ENCODE assay signal across 8 cellular contexts in the genomic region with DNA sequence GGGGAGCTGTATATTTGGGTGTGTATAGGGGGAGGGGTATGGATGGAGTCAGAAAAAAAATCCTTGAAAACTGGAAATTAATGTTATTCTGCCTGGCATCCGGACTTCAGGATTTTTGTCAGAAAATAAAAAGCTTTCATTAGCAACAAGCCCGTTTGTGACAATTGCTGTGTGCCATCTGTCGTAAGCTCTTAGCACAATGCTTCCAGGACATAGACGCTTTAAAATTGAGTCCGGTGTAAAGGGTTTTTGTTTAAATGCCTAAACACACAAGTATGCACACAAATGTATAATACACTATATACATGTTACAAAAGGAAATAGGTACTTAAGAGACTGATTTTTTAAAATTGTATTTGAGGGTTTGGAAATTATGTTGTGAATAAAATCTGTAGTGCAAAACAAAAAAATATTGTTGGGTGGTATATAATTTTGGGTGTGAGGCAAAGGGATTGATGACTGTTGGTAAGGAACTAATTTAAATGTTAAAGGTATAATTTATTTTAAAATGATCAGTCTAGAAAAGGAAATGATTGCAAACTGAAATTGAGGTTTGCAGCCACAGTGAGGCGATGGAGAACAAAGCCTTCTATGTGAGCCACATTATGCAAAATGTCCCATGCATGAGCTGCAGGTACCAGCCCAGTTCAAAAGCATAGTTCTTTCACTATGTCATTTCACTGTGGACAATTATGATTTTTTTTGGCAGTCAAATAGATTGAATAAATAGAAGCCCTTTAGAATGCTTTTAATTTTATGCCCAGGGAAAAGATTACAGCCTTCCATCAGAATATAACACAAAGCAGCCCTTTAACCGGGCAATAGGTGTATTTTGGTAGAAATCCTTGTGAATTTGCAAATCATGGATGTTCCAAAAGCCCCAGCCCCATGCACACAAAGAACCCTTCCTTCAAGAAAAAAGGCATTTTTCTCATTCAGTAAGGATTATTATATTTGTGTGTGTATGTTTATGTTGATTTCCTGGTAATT. TPM values are rescaled to one million over a fixed set of nuclear protein-coding genes. Genes with fewer than 3 reads are reported as not detected.
A peak's percentile ranks its signal among the peaks of the same experiment; 100 is the strongest.
DNase-seq lines count a peak whose midpoint lies in the region; ATAC-seq and TF ChIP-seq lines count a peak whose summit lies in the region.

No MANE protein-coding gene starts in this region.

- no peak overlapping the region for H4K5ac ChIP-seq in mesendoderm (ENCODE audit: low read length)

- no peak overlapping the region for H3K4ac ChIP-seq in mesendoderm (ENCODE audit: low read depth, low read length)

- H3K36me3 ChIP-seq in mesendoderm (ENCODE audit: control insufficient read depth, insufficient read depth, low read length) = no peaks in the 10 kb centered on the region

- no peaks in the 10 kb centered on the region for H3K27me3 ChIP-seq in mesendoderm (ENCODE audit: insufficient read depth, low read length, poor library complexity)

- H3K4me2 ChIP-seq in mesendoderm (ENCODE audit: low read length) = no peak overlapping the region

- no peaks in the 10 kb centered on the region for H3K79me2 ChIP-seq in mesendoderm (ENCODE audit: control insufficient read depth, insufficient read depth, low read length)

- no peak overlapping the region for H3K18ac ChIP-seq in mesendoderm (ENCODE audit: low read length)

- H2AK5ac ChIP-seq in mesendoderm (ENCODE audit: low read length) = no peak overlapping the region

- DNase-seq in AG08396 (ENCODE audit: low spot score) (peak; percentile 62), NCI-H748 (lab: John Stamatoyannopoulos, UW; ENCODE audit: unreplicated experiment) (peak; percentile 83), cerebellum (ENCODE audit: low spot score) (peak; percentile 61), mesendoderm (peak; percentile 73), ureter (ENCODE audit: low spot score) (no peak), 8988T (no peak)

- TF ChIP-seq CTCF in GM12872 (IDR thresholded peaks at IDR 0.05; ENCODE audit: insufficient read depth, low read depth, low read length) = peak; percentile 52

- H3K56ac ChIP-seq in mesendoderm (ENCODE audit: low read length) = no peak overlapping the region

- no peak overlapping the region for H2BK120ac ChIP-seq in mesendoderm (ENCODE audit: low read depth, low read length)

- no peak overlapping the region for H3K27ac ChIP-seq in mesendoderm (ENCODE audit: low read depth, low read length)

- H3K79me1 ChIP-seq in mesendoderm (ENCODE audit: low read length) = no peaks in the 10 kb centered on the region

- H3K4me1 ChIP-seq in mesendoderm (ENCODE audit: control insufficient read depth, low read depth, low read length) = no peaks in the 10 kb centered on the region

- H2BK15ac ChIP-seq in mesendoderm (replicated peaks; ENCODE audit: low read depth) = no peak overlapping the region

- H4K8ac ChIP-seq in mesendoderm (ENCODE audit: low read depth, low read length) = no peak overlapping the region

- no CpG with 5 or more reads among the region's 7 CpGs for WGBS in mesendoderm (ENCODE audit: extremely low coverage, insufficient coverage, low lambda C conversion rate)

- H3K23ac ChIP-seq in mesendoderm (ENCODE audit: low read length) = no peak overlapping the region

- ATAC-seq in HG03571 (IDR thresholded peaks at IDR 0.05; ENCODE audit: unreplicated experiment) = peak; percentile 30

- no peak overlapping the region for H3K4me3 ChIP-seq in mesendoderm (ENCODE audit: low read length)

- no peak overlapping the region for H2BK5ac ChIP-seq in mesendoderm (ENCODE audit: low read length)

- H3K9ac ChIP-seq in mesendoderm (ENCODE audit: low read length) = no peak overlapping the region

RNA-seq across cellular contexts. Expression of a gene that starts 1.5 kb away (rescaled TPM):
- total RNA-seq in cerebellum (502 TPM), ureter (3.0 TPM)
- 0.81 TPM for polyA plus RNA-seq in mesendoderm (2013, experiment 1 of 2)
- polyA plus RNA-seq in mesendoderm (2013, experiment 2 of 2) = 1.1 TPM

Comparison
In these comparisons a context has a peak if more than half of its experiments do, and no peak if none do; other contexts are left out.
1. DNase-seq: peak in AG08396 (single experiment), NCI-H748 (single experiment), cerebellum (single experiment) and mesendoderm (single experiment); none in ureter (single experiment) and 8988T (single experiment).
2. RNA of a gene that starts 1.5 kb away (total RNA-seq): 502 TPM in cerebellum (single experiment); 3.0 TPM in ureter (single experiment); every median in the first group is over 100 times any median in the second.